ENCODE assay signal across 30 cellular contexts in the genomic region with DNA sequence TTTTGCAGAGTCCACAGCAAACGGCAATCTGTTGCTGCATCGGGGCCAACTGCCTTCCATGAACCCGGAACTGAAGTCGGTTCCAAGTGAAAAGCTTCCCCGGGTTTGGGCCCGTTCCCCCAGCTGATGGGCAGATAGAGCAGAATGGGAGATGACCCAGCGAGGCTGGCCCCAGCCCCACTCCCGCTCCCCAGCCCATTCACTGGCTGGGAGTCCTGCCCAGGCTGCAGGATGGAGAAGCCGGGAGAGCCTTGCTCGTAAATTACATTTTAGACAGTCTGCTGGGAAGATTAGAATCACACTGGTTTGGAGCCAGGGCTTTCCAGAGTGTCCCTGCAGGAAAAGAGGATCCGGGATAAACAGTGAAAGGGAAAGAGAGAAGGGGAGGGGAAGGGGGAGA. TPM values are rescaled to one million over a fixed set of nuclear protein-coding genes. Genes with fewer than 3 reads are reported as not detected.
A peak's percentile ranks its signal among the peaks of the same experiment; 100 is the strongest.
DNase-seq lines count a peak whose midpoint lies in the region; ATAC-seq and TF ChIP-seq lines count a peak whose summit lies in the region.
"Had no signal": no experiment of that assay in that cellular context is flagged by ENCODE, and none has a peak within 500 bp of the region (broad histone marks: within the 10 kb centered on the region; RNA-seq: fewer than 3 reads in every experiment).

No MANE protein-coding gene starts in this region.

- H3K27me3 ChIP-seq in right atrium auricular region (no peaks in the 10 kb centered on the region), sigmoid colon (peaks cover 0 to 30% (median 0%) of the 10 kb centered on the region in 3 donors), right lobe of liver (no peaks in the 10 kb centered on the region)
- peaks cover 5% of the 10 kb centered on the region for H3K27me3 ChIP-seq in CD8-positive, alpha-beta T cell (ENCODE audit: insufficient read depth, low read length)

- H3K4me1 Mint-ChIP-seq in CD8-positive, alpha-beta T cell (ENCODE audit: low read depth), result no peaks in the 10 kb centered on the region

- CTCF ChIA-PET in CD8-positive, alpha-beta T cell (lab: Charles Lee), result interaction anchor here (1.2 to 5.5 kb wide), 7 partner anchors 10 to 221 kb away, joined by 3 to 68 read pairs (median 24); no protein-coding TSS in a partner anchor

- intact Hi-C loops in Right ventricle myocardium inferior (cut with DNase I) (no loop called here), sigmoid colon (cut with DNase I) (no loop called here), right lobe of liver (cut with DNase I) (loop anchor here in 1 of 2 donors (5.0 kb wide), 1 partner anchor 223 kb away; no protein-coding TSS in a partner anchor)
- intact Hi-C loops in CD8-positive, alpha-beta T cell (cut with DNase I, micrococcal nuclease), result no loop called here

- TF ChIP-seq EP300 in sigmoid colon (IDR thresholded peaks at IDR 0.05), result no peak

- H3K4me3 Mint-ChIP-seq in CD8-positive, alpha-beta T cell, result no peak overlapping the region
- H3K4me3 Mint-ChIP-seq: activated CD4-positive, alpha-beta memory T cell treated with anti-CD3 and anti-CD28 coated beads for 36 hours; activated T-helper 1 cell treated with anti-CD3 and anti-CD28 coated beads, Interleukin-12 subunit alpha, Interleukin-12 subunit beta, Interleukin-2, Interleukin-4 antibody, amounts not matched to agents 30 ng/mL and 10 ng/mL and 1 ng/mL, durations not matched to agents 14 hours and 24 hours and 36 hours; HFFc6; T-cell had no signal

- TF ChIP-seq POLR2A in sigmoid colon (IDR thresholded peaks at IDR 0.05), result no peak
- no peak for TF ChIP-seq POLR2A in right lobe of liver (IDR thresholded peaks at IDR 0.05)

- H3K27ac ChIP-seq in right atrium auricular region (no peak overlapping the region), sigmoid colon (no peak overlapping the region), right lobe of liver (no peak overlapping the region)
- H3K27ac ChIP-seq in CD8-positive, alpha-beta T cell (ENCODE audit: low read depth, low read length), result no peak overlapping the region
- H3K27ac ChIP-seq: A549, coronary artery had no signal

- H3K27me3 Mint-ChIP-seq in CD8-positive, alpha-beta T cell (ENCODE audit: low read depth), result peaks cover 15% of the 10 kb centered on the region

- no peak overlapping the region for H3K4me3 ChIP-seq in right atrium auricular region
- H3K4me3 ChIP-seq in sigmoid colon, result no peak overlapping the region
- no peak overlapping the region for H3K4me3 ChIP-seq in right lobe of liver
- no peak overlapping the region for H3K4me3 ChIP-seq in CD8-positive, alpha-beta T cell (ENCODE audit: low read depth, low read length)
- H3K4me3 ChIP-seq: A549, coronary artery had no signal

- H3K9me3 ChIP-seq in right atrium auricular region, result no peaks in the 10 kb centered on the region
- H3K9me3 ChIP-seq in sigmoid colon, result no peaks in the 10 kb centered on the region
- no peaks in the 10 kb centered on the region for H3K9me3 ChIP-seq in right lobe of liver
- H3K9me3 ChIP-seq in CD8-positive, alpha-beta T cell (ENCODE audit: low read length), result no peaks in the 10 kb centered on the region
- H3K9me3 ChIP-seq: A549 had no signal

- no peaks in the 10 kb centered on the region for H3K36me3 Mint-ChIP-seq in CD8-positive, alpha-beta T cell
- H3K36me3 Mint-ChIP-seq: activated CD4-positive, alpha-beta memory T cell treated with anti-CD3 and anti-CD28 coated beads for 36 hours; T-cell had no signal

- POLR2A ChIA-PET in CD8-positive, alpha-beta T cell (lab: Charles Lee), result no interaction called here

- WGBS in sigmoid colon, 2 donors, result 13 to 19% methylated on average over 11 of the region's 11 CpGs
- 6% methylated on average over 8 of the region's 11 CpGs for WGBS in right lobe of liver (ENCODE audit: insufficient coverage, low coverage, low lambda C conversion rate, missing lambda C conversion rate)

- DNase-seq in Right ventricle myocardium inferior (ENCODE audit: missing footprints) (no peak), right atrium auricular region (ENCODE audit: low spot score) (no peak), islet precursor cell (peak; percentile 75), sigmoid colon (peak; percentile 68), right lobe of liver (no peak), Ammon's horn (ENCODE audit: low spot score) (no peak)
- DNase-seq in CD8-positive, alpha-beta T cell, result no peak
- DNase-seq: activated CD4-positive, alpha-beta memory T cell treated with anti-CD3 and anti-CD28 coated beads for 36 hours; activated CD8-positive, alpha-beta memory T cell treated with anti-CD3 and anti-CD28 coated beads, Interleukin-2, amount 50 U/mL, for 4 hours; activated naive CD4-positive, alpha-beta T cell treated with anti-CD3 and anti-CD28 coated beads, Interleukin-2, amount 50 U/mL, for 16 hours; amniotic stem cell; COR-L47; DND-41; foreskin fibroblast; HFFc6; SIG-M5; stimulated activated CD4-positive, alpha-beta T cell treated with anti-CD3 and anti-CD28 coated beads, Interleukin-2, amount 100 ng/mL, for 48 hours; T-cell; trophoblast cell had no signal

- TF ChIP-seq CTCF in right atrium auricular region (IDR thresholded peaks at IDR 0.05) (no peak), sigmoid colon (IDR thresholded peaks at IDR 0.05) (no peak), right lobe of liver (IDR thresholded peaks at IDR 0.05) (no peak)
- no peak for TF ChIP-seq CTCF in CD8-positive, alpha-beta T cell (IDR thresholded peaks at IDR 0.05)

- no peaks in the 10 kb centered on the region for H3K9me3 Mint-ChIP-seq in CD8-positive, alpha-beta T cell
- H3K9me3 Mint-ChIP-seq: activated CD4-positive, alpha-beta memory T cell treated with anti-CD3 and anti-CD28 coated beads for 36 hours; activated T-helper 1 cell treated with anti-CD3 and anti-CD28 coated beads, Interleukin-12 subunit alpha, Interleukin-12 subunit beta, Interleukin-2, Interleukin-4 antibody, amounts not matched to agents 30 ng/mL and 10 ng/mL and 1 ng/mL, durations not matched to agents 14 hours and 24 hours and 36 hours; HFFc6; T-cell had no signal

- ATAC-seq in Right ventricle myocardium inferior (peak; percentile 30), SK-N-SH treated with all-trans-retinoic acid at 6 μM for 48 hours (no peak; the same call in 2 of the 3 replicates), right lobe of liver (no peak)
- ATAC-seq in CD8-positive, alpha-beta T cell, result no peak
- ATAC-seq: A549; activated CD4-positive, CD25-positive, alpha-beta regulatory T cell treated with anti-CD3 and anti-CD28 coated beads, Interleukin-2, amount 50 U/mL, for 24 hours; left lobe of liver; Panc1; T-cell had no signal

- H3K27ac Mint-ChIP-seq in CD8-positive, alpha-beta T cell, result no peak overlapping the region
- H3K27ac Mint-ChIP-seq: activated CD4-positive, alpha-beta memory T cell treated with anti-CD3 and anti-CD28 coated beads for 36 hours; activated T-helper 1 cell treated with anti-CD3 and anti-CD28 coated beads, Interleukin-12 subunit alpha, Interleukin-12 subunit beta, Interleukin-2, Interleukin-4 antibody, amounts not matched to agents 30 ng/mL and 10 ng/mL and 1 ng/mL, durations not matched to agents 14 hours and 24 hours and 36 hours; HFFc6; T-cell had no signal

- H3K36me3 ChIP-seq in right atrium auricular region, result no peaks in the 10 kb centered on the region
- H3K36me3 ChIP-seq in sigmoid colon, result no peaks in the 10 kb centered on the region
- H3K36me3 ChIP-seq in right lobe of liver, result no peaks in the 10 kb centered on the region
- no peaks in the 10 kb centered on the region for H3K36me3 ChIP-seq in CD8-positive, alpha-beta T cell (ENCODE audit: insufficient read depth, low read length)

- H3K4me1 ChIP-seq in right atrium auricular region (no peaks in the 10 kb centered on the region), sigmoid colon (peaks cover 0 to 11% (median 9%) of the 10 kb centered on the region in 4 donors), right lobe of liver (no peaks in the 10 kb centered on the region)
- no peaks in the 10 kb centered on the region for H3K4me1 ChIP-seq in CD8-positive, alpha-beta T cell (ENCODE audit: insufficient read depth, low read length)

TF ChIP-seq in SK-N-SH treated with all-trans-retinoic acid at 6 μM for 48 hours, 23 proteins besides CTCF, POLR2A, EP300 and RAD21 (continues in another document):
- TF ChIP-seq, protein P1, sequence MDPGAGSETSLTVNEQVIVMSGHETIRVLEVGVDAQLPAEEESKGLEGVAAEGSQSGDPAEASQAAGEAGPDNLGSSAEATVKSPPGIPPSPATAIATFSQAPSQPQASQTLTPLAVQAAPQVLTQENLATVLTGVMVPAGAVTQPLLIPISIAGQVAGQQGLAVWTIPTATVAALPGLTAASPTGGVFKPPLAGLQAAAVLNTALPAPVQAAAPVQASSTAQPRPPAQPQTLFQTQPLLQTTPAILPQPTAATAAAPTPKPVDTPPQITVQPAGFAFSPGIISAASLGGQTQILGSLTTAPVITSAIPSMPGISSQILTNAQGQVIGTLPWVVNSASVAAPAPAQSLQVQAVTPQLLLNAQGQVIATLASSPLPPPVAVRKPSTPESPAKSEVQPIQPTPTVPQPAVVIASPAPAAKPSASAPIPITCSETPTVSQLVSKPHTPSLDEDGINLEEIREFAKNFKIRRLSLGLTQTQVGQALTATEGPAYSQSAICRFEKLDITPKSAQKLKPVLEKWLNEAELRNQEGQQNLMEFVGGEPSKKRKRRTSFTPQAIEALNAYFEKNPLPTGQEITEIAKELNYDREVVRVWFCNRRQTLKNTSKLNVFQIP (CRISPR knock-in tag; IDR thresholded peaks at IDR 0.05; ENCODE audit: borderline replicate concordance, low read depth), result no peak
- TF ChIP-seq, protein P2, sequence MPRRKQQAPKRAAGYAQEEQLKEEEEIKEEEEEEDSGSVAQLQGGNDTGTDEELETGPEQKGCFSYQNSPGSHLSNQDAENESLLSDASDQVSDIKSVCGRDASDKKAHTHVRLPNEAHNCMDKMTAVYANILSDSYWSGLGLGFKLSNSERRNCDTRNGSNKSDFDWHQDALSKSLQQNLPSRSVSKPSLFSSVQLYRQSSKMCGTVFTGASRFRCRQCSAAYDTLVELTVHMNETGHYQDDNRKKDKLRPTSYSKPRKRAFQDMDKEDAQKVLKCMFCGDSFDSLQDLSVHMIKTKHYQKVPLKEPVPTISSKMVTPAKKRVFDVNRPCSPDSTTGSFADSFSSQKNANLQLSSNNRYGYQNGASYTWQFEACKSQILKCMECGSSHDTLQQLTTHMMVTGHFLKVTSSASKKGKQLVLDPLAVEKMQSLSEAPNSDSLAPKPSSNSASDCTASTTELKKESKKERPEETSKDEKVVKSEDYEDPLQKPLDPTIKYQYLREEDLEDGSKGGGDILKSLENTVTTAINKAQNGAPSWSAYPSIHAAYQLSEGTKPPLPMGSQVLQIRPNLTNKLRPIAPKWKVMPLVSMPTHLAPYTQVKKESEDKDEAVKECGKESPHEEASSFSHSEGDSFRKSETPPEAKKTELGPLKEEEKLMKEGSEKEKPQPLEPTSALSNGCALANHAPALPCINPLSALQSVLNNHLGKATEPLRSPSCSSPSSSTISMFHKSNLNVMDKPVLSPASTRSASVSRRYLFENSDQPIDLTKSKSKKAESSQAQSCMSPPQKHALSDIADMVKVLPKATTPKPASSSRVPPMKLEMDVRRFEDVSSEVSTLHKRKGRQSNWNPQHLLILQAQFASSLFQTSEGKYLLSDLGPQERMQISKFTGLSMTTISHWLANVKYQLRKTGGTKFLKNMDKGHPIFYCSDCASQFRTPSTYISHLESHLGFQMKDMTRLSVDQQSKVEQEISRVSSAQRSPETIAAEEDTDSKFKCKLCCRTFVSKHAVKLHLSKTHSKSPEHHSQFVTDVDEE (CRISPR knock-in tag; IDR thresholded peaks at IDR 0.05), result no peak

RNA-seq across cellular contexts. Expression of a gene that starts 31.6 kb away (rescaled TPM):
- total RNA-seq in Right ventricle myocardium inferior (not detected), right atrium auricular region (not detected), sigmoid colon (not detected), right lobe of liver (not detected)
- polyA plus RNA-seq in sigmoid colon, result not detected
- total RNA-seq in CD8-positive, alpha-beta T cell, result not detected
- total RNA-seq: activated CD4-positive, alpha-beta memory T cell treated with anti-CD3 and anti-CD28 coated beads for 36 hours; activated T-helper 1 cell treated with anti-CD3 and anti-CD28 coated beads, Interleukin-12 subunit alpha, Interleukin-12 subunit beta, Interleukin-2, Interleukin-4 antibody, amounts not matched to agents 30 ng/mL and 10 ng/mL and 1 ng/mL, durations not matched to agents 14 hours and 24 hours and 36 hours; HFFc6; left lobe of liver; mesenteric fat pad; myocyte; T-cell had no signal
- polyA plus RNA-seq: BJ, esophagus had no signal

Comparison
In these comparisons a context has a peak if more than half of its experiments do, and no peak if none do; other contexts are left out.
1. DNase-seq: peak in islet precursor cell (single experiment) and sigmoid colon (single experiment); none in Right ventricle myocardium inferior (single experiment), right atrium auricular region (single experiment), right lobe of liver (0 of 3), Ammon's horn (single experiment) and CD8-positive, alpha-beta T cell (0 of 7).